Comparison of ENCODE assay signal across 20 cellular contexts in genomic region chr7:1440620-1441019, GRCh38.
"Had no signal": no experiment of that assay in that cellular context is flagged by ENCODE, and none has a peak within 500 bp of the region (broad histone marks: within the 10 kb centered on the region; RNA-seq: fewer than 3 reads in every experiment).

No MANE protein-coding gene starts in this region.

- H3K4me3 ChIP-seq: SJCRH30 had no signal

- H3K27me3 ChIP-seq: SJCRH30 had no signal

- H3K9me3 ChIP-seq: SJCRH30 had no signal

- ATAC-seq: SK-N-SH treated with all-trans-retinoic acid at 6 μM for 48 hours had no signal

- H3K36me3 ChIP-seq: SJCRH30 had no signal

- DNase-seq: Kasumi-1, KG1, MM.1S, NCI-H1092 treated with DMSO at 0.1 percent for 48 hours, NCI-H1436, NCI-H187, NCI-H2029, NCI-H2081 treated with DMSO at 0.1 percent for 48 hours, NCI-H2171, NCI-H226, NCI-H446, NCI-H510A, NCI-H524 treated with DMSO at 0.1 percent for 48 hours, NCI-H69, NCI-H774, RPMI8226, SHP77, SJCRH30, T-helper 1 cell had no signal

- H3K4me1 ChIP-seq: SJCRH30 had no signal

- H3K27ac ChIP-seq: SJCRH30 had no signal
